ENCODE assay signal across 9 cellular contexts in the genomic region with DNA sequence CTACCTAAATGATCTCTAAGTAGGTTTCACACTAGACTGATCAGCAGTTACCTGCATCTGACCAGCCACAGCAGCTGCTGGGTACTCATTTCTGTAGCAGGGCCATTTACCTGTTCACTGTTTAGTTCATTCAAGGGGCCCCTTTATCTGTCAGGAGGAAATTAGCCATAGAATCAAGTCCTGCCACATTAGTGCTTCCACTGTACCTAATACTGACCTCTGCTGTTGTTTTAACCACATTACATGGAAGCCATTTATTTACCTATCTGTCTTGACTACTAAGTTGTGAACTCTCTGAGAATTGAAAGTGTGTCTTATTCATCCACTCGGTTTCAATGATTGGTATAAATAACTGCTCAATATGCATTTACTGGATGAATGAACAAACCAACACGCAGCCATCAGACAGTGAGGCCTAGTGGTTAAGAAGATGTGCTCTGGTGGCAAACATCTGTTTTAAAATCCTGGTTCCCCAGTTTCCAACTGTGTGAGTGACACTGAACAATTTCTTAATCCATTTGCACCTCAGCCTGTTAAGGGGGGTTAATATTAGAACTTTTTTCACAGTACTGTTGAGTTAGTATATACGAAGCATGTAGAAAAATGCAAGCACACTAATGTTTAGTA. TPM values are rescaled to one million over a fixed set of nuclear protein-coding genes. Genes with fewer than 3 reads are reported as not detected.
DNase-seq lines count a peak whose midpoint lies in the region; ATAC-seq and TF ChIP-seq lines count a peak whose summit lies in the region.
"Had no signal": no experiment of that assay in that cellular context is flagged by ENCODE, and none has a peak within 500 bp of the region (broad histone marks: within the 10 kb centered on the region; RNA-seq: fewer than 3 reads in every experiment).

No MANE protein-coding gene starts in this region.

- ATAC-seq in GM23338 (peak; percentile 95), omental fat pad (ENCODE audit: low FRiP score) (peak; percentile 81)

- H3K27ac Mint-ChIP-seq in GM23338 = no peak overlapping the region
- H3K27ac Mint-ChIP-seq: T-helper 1 cell treated with Interleukin-12 subunit alpha and Interleukin-12 subunit beta and Interleukin-4 antibody, amounts not matched to agents 30 μg/mL and 1 μg/mL, for 36 hours had no signal

- H4K20me1 ChIP-seq in GM23338 (replicated peaks; ENCODE audit: insufficient read depth) (no peaks in the 10 kb centered on the region), KMS-11 (ENCODE audit: insufficient read depth) (no peaks in the 10 kb centered on the region), fibroblast of lung (ENCODE audit: control insufficient read depth, extremely low read depth, insufficient read depth, low read length) (no peaks in the 10 kb centered on the region)

- H3K4me1 Mint-ChIP-seq in GM23338 = peaks cover 4% of the 10 kb centered on the region; the same call in 1 of the 3 replicates

- H3K9ac ChIP-seq in KMS-11 (no peak overlapping the region), fibroblast of lung (ENCODE audit: insufficient read depth, low read length) (no peak overlapping the region)

- H3F3A ChIP-seq in GM23338 (replicated peaks; ENCODE audit: low read depth) = no peaks in the 10 kb centered on the region

- no peaks in the 10 kb centered on the region for H3K79me2 ChIP-seq in GM23338 (replicated peaks; ENCODE audit: insufficient read depth)
- H3K79me2 ChIP-seq in KMS-11 (ENCODE audit: insufficient read depth, low read depth) = no peaks in the 10 kb centered on the region
- H3K79me2 ChIP-seq in fibroblast of lung (ENCODE audit: control insufficient read depth, insufficient read depth, low read length) = no peaks in the 10 kb centered on the region

- H3K27ac ChIP-seq in GM23338 (ENCODE audit: low read depth) (no peak overlapping the region), KMS-11 (no peak overlapping the region), fibroblast of lung (ENCODE audit: insufficient read depth, low read length) (no peak overlapping the region)

- no peak overlapping the region for H3K4me3 Mint-ChIP-seq in GM23338
- H3K4me3 Mint-ChIP-seq: T-helper 1 cell treated with Interleukin-12 subunit alpha and Interleukin-12 subunit beta and Interleukin-4 antibody, amounts not matched to agents 30 μg/mL and 1 μg/mL, for 36 hours had no signal

- TF ChIP-seq CTCF in GM23338 (conservative IDR thresholded peaks at IDR 0.05; ENCODE audit: low read depth in 2 of 2) = peak; percentile 76 to 79
- TF ChIP-seq CTCF in KMS-11 (conservative IDR thresholded peaks at IDR 0.05; ENCODE audit: low read depth, low read length) = peak; percentile 83
- TF ChIP-seq CTCF in fibroblast of lung (conservative IDR thresholded peaks at IDR 0.05 in 1 of 2, IDR thresholded peaks at IDR 0.05 in 1 of 2; ENCODE audit: low read depth in 1 of 2, low read length in 2 of 2) = peak; percentile 57 to 72
- no peak for TF ChIP-seq CTCF in omental fat pad (IDR thresholded peaks at IDR 0.05)

- H3K4me2 ChIP-seq in GM23338 (no peak overlapping the region), KMS-11 (no peak overlapping the region), fibroblast of lung (ENCODE audit: extremely low read depth, insufficient read depth, low read length) (no peak overlapping the region)

- DNase-seq in AG08396 (ENCODE audit: low spot score) = peak; percentile 29
- peak; percentile 54 for DNase-seq in GM03348 (ENCODE audit: low spot score)
- peak; percentile 86 for DNase-seq in GM23338 (ENCODE audit: low spot score)
- peak; percentile 71 for DNase-seq in SW480 (ENCODE audit: low spot score)
- peak; percentile 68 to 82 for DNase-seq in fibroblast of lung (ENCODE audit: low read depth in 2 of 2)
- no peak for DNase-seq in omental fat pad (ENCODE audit: low spot score)
- no peak for DNase-seq in epidermal melanocyte (ENCODE audit: insufficient read length, low spot score)

- H3K9me3 ChIP-seq in fibroblast of lung (ENCODE audit: control insufficient read depth, insufficient read depth, low read depth, low read length) = no peaks in the 10 kb centered on the region

- H3K36me3 ChIP-seq in GM23338 (ENCODE audit: insufficient read depth) (no peaks in the 10 kb centered on the region), KMS-11 (ENCODE audit: insufficient read depth) (no peaks in the 10 kb centered on the region), fibroblast of lung (ENCODE audit: control insufficient read depth, insufficient read depth, low read length) (no peaks in the 10 kb centered on the region)

- H2AFZ ChIP-seq in GM23338 (no peak overlapping the region), KMS-11 (ENCODE audit: low read depth) (peak overlapping the region; percentile 29; the same call in 1 of the 2 replicates), fibroblast of lung (ENCODE audit: low read length) (no peak overlapping the region)

- H3K4me1 ChIP-seq in GM23338 (ENCODE audit: insufficient read depth) (0 out of 2 replicates have a peak, but pooled peaks cover 3% of the 10 kb centered on the region), KMS-11 (ENCODE audit: low read depth, poor library complexity, severe bottlenecking) (peaks cover 7% of the 10 kb centered on the region), fibroblast of lung (ENCODE audit: control insufficient read depth, extremely low read depth, insufficient read depth, low read length) (peaks cover 16% of the 10 kb centered on the region)

- no peaks in the 10 kb centered on the region for H3K9me3 Mint-ChIP-seq in GM23338
- H3K9me3 Mint-ChIP-seq: T-helper 1 cell treated with Interleukin-12 subunit alpha and Interleukin-12 subunit beta and Interleukin-4 antibody, amounts not matched to agents 30 μg/mL and 1 μg/mL, for 36 hours had no signal

- H3K27me3 ChIP-seq in GM23338 (ENCODE audit: insufficient read depth) (no peaks in the 10 kb centered on the region), KMS-11 (ENCODE audit: insufficient read depth, low read depth) (no peaks in the 10 kb centered on the region), fibroblast of lung (ENCODE audit: control insufficient read depth, insufficient read depth, low read length) (no peaks in the 10 kb centered on the region)

- H3K4me3 ChIP-seq in GM23338 = no peak overlapping the region
- H3K4me3 ChIP-seq in KMS-11 (IDR thresholded peaks at IDR 0.05; ENCODE audit: insufficient read depth, low read depth, low read length) = no peak overlapping the region
- H3K4me3 ChIP-seq in fibroblast of lung (replicated peaks in 1 of 4; ENCODE audit: control extremely low read depth in 1 of 4, insufficient read depth in 1 of 4, low read depth in 3 of 4, low read length in 4 of 4) = no peak overlapping the region

- H3K27me3 Mint-ChIP-seq in GM23338 (ENCODE audit: insufficient read depth, low read depth, poor library complexity) = no peaks in the 10 kb centered on the region

- no peaks in the 10 kb centered on the region for H3K9me2 ChIP-seq in GM23338 (ENCODE audit: insufficient read depth)

- H3K36me3 Mint-ChIP-seq in GM23338 (ENCODE audit: low read depth) = no peaks in the 10 kb centered on the region

TF ChIP-seq in GM23338, 12 proteins besides CTCF, POLR2A, EP300 and RAD21 (continues in another document):
- TF ChIP-seq STAT1 (IDR thresholded peaks at IDR 0.05; ENCODE audit: unreplicated experiment) (no peak), EZH2 (IDR thresholded peaks at IDR 0.05; ENCODE audit: low read depth, unreplicated experiment) (no peak), CREB1 (CRISPR knock-in tag; IDR thresholded peaks at IDR 0.05; ENCODE audit: low read depth) (no peak), ZNF114 (CRISPR knock-in tag; IDR thresholded peaks at IDR 0.05) (no peak), JUNB (IDR thresholded peaks at IDR 0.05; ENCODE audit: unreplicated experiment) (no peak)
- TF ChIP-seq, protein P1, sequence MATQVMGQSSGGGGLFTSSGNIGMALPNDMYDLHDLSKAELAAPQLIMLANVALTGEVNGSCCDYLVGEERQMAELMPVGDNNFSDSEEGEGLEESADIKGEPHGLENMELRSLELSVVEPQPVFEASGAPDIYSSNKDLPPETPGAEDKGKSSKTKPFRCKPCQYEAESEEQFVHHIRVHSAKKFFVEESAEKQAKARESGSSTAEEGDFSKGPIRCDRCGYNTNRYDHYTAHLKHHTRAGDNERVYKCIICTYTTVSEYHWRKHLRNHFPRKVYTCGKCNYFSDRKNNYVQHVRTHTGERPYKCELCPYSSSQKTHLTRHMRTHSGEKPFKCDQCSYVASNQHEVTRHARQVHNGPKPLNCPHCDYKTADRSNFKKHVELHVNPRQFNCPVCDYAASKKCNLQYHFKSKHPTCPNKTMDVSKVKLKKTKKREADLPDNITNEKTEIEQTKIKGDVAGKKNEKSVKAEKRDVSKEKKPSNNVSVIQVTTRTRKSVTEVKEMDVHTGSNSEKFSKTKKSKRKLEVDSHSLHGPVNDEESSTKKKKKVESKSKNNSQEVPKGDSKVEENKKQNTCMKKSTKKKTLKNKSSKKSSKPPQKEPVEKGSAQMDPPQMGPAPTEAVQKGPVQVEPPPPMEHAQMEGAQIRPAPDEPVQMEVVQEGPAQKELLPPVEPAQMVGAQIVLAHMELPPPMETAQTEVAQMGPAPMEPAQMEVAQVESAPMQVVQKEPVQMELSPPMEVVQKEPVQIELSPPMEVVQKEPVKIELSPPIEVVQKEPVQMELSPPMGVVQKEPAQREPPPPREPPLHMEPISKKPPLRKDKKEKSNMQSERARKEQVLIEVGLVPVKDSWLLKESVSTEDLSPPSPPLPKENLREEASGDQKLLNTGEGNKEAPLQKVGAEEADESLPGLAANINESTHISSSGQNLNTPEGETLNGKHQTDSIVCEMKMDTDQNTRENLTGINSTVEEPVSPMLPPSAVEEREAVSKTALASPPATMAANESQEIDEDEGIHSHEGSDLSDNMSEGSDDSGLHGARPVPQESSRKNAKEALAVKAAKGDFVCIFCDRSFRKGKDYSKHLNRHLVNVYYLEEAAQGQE (IDR thresholded peaks at IDR 0.05; ENCODE audit: unreplicated experiment) = no peak

RNA-seq across cellular contexts. Expression of gene ANXA5, which starts 30.0 kb away (rescaled TPM):
- 120 and 129 TPM in 2 replicates for total RNA-seq in GM23338 (2014; rRNA removed; shearing (Covaris generic))
- 163 and 181 TPM in 2 replicates for polyA plus RNA-seq in GM23338 (2016; fragmentation: Nextera tagmentation; extraction: Ambion mirVana)
- total RNA-seq in fibroblast of lung = 481 and 602 TPM in 2 replicates
- 1,748 and 2,025 TPM in 2 replicates for polyA plus RNA-seq in fibroblast of lung
- polyA plus RNA-seq in fibroblast of lung (2012) = 1,175 and 1,208 TPM in 2 replicates
- polyA minus RNA-seq in fibroblast of lung (ENCODE audit: low replicate concordance) = 140 and 187 TPM in 2 replicates
- total RNA-seq in omental fat pad = 100 to 1,000 TPM; 319 to 810 (median 629) TPM

RNA-seq across cellular contexts. Expression of gene SMIM43, which starts 38.2 kb away (rescaled TPM):
- total RNA-seq in GM23338 (2014; rRNA removed; shearing (Covaris generic)) = 0.56 TPM in 1 of 2 replicates, not detected in the other
- polyA plus RNA-seq in GM23338 (2016; fragmentation: Nextera tagmentation; extraction: Ambion mirVana) (0.21 and 0.26 TPM in 2 replicates), fibroblast of lung (1.8 and 2.5 TPM in 2 replicates)
- total RNA-seq in fibroblast of lung (0.26 and 0.83 TPM in 2 replicates), omental fat pad (under 1 TPM in 2 of 4 donors, not detected in 2; 0.24 to 0.37 TPM)
- polyA plus RNA-seq in fibroblast of lung (2012) = 0.83 and 0.94 TPM in 2 replicates
- polyA minus RNA-seq in fibroblast of lung (ENCODE audit: low replicate concordance) = 1.7 TPM in 1 of 2 replicates, not detected in the other

Comparison
In these comparisons a context has a peak if more than half of its experiments do, and no peak if none do; other contexts are left out.
1. DNase-seq: peak in AG08396 (single experiment), GM03348 (single experiment), GM23338 (single experiment), SW480 (single experiment) and fibroblast of lung (2 of 2); none in omental fat pad (single experiment) and epidermal melanocyte (single experiment).
2. CTCF ChIP-seq: peak in GM23338 (2 of 2), KMS-11 (single experiment) and fibroblast of lung (2 of 2); none in omental fat pad (0 of 3).